ENCODE assay signal across 9 cellular contexts in genomic region chr19:14530505-14530904, GRCh38. TPM values are rescaled to one million over a fixed set of nuclear protein-coding genes. Genes with fewer than 3 reads are reported as not detected.
DNase-seq lines count a peak whose midpoint lies in the region; ATAC-seq and TF ChIP-seq lines count a peak whose summit lies in the region.
"Had no signal": no experiment of that assay in that cellular context is flagged by ENCODE, and none has a peak within 500 bp of the region (broad histone marks: within the 10 kb centered on the region; RNA-seq: fewer than 3 reads in every experiment).

No MANE protein-coding gene starts in this region.

- CTCF ChIA-PET in mammary epithelial cell (lab: Charles Lee; ENCODE audit: low non-redundant PET): interaction anchor here (0.6 kb wide), 1 partner anchor 1472 kb away, joined by 6 read pairs; no protein-coding TSS in a partner anchor

- H3K36me3 Mint-ChIP-seq in natural killer cell treated with Interleukin-12 subunit alpha and Interleukin-12 subunit beta and Interleukin-15 and Interleukin-18, amount 100 ng/mL, for 72 hours: no peaks in the 10 kb centered on the region

- 41% methylated on average over 3 of the region's 3 CpGs for WGBS in mammary epithelial cell (ENCODE audit: low coverage, missing lambda C conversion rate)

- H3K4me3 Mint-ChIP-seq in natural killer cell treated with Interleukin-12 subunit alpha and Interleukin-12 subunit beta and Interleukin-15 and Interleukin-18, amount 100 ng/mL, for 72 hours: peak overlapping the region; percentile 96

- H3K4me1 ChIP-seq in BLaER1 (peaks cover 50% of the 10 kb centered on the region), Loucy (ENCODE audit: insufficient read depth, low read length, poor library complexity, severe bottlenecking) (peaks cover 9% of the 10 kb centered on the region), mammary epithelial cell (ENCODE audit: insufficient read depth, low read length) (peaks cover 39% of the 10 kb centered on the region)

- TF ChIP-seq CTCF in Loucy (conservative IDR thresholded peaks at IDR 0.05; ENCODE audit: low read length) (no peak), mammary epithelial cell (conservative IDR thresholded peaks at IDR 0.05 in 1 of 2, IDR thresholded peaks at IDR 0.05 in 1 of 2; ENCODE audit: extremely low read depth in 1 of 2, insufficient read depth in 1 of 2, low read depth in 1 of 2, low read length in 2 of 2) (no peak)

- intact Hi-C loops in mammary epithelial cell (cut with micrococcal nuclease) (no loop called here), posterior cingulate gyrus (cut with DNase I) (no loop called here)

- dilution Hi-C loops in mammary epithelial cell (cut with HindIII; ENCODE audit: low sequenced_read_pairs): no loop called here

- no peaks in the 10 kb centered on the region for H3K9me3 Mint-ChIP-seq in natural killer cell treated with Interleukin-12 subunit alpha and Interleukin-12 subunit beta and Interleukin-15 and Interleukin-18, amount 100 ng/mL, for 72 hours

- H3K79me2 ChIP-seq in Loucy (ENCODE audit: insufficient read depth, low read length): peaks cover 48% of the 10 kb centered on the region
- H3K79me2 ChIP-seq in mammary epithelial cell (ENCODE audit: insufficient read depth, low read length): peaks cover 58% of the 10 kb centered on the region

- H3K9ac ChIP-seq in BLaER1: peak overlapping the region; percentile 86
- peak overlapping the region; percentile 73 for H3K9ac ChIP-seq in Loucy (ENCODE audit: low read depth, low read length, poor library complexity, severe bottlenecking)
- H3K9ac ChIP-seq in mammary epithelial cell (ENCODE audit: insufficient read depth, low read length): peak overlapping the region; percentile 27

- H4K20me1 ChIP-seq in BLaER1 (peaks cover 51% of the 10 kb centered on the region), Loucy (ENCODE audit: insufficient read depth, low read length, poor library complexity, severe bottlenecking) (peaks cover 16% of the 10 kb centered on the region), mammary epithelial cell (ENCODE audit: insufficient read depth, low read length) (no peaks in the 10 kb centered on the region)

- H3K36me3 ChIP-seq in BLaER1: peaks cover 32% of the 10 kb centered on the region
- H3K36me3 ChIP-seq in Loucy (ENCODE audit: insufficient read depth, low read length): no peaks in the 10 kb centered on the region
- no peaks in the 10 kb centered on the region for H3K36me3 ChIP-seq in mammary epithelial cell (ENCODE audit: insufficient read depth, low read length)

- peak overlapping the region; percentile 86 for H3K27ac Mint-ChIP-seq in natural killer cell treated with Interleukin-12 subunit alpha and Interleukin-12 subunit beta and Interleukin-15 and Interleukin-18, amount 100 ng/mL, for 72 hours

- no peaks in the 10 kb centered on the region for H3K27me3 Mint-ChIP-seq in natural killer cell treated with Interleukin-12 subunit alpha and Interleukin-12 subunit beta and Interleukin-15 and Interleukin-18, amount 100 ng/mL, for 72 hours

- no peaks in the 10 kb centered on the region for H3F3A ChIP-seq in Loucy (ENCODE audit: low read depth)

- DNase-seq in mammary epithelial cell: no peak
- DNase-seq in natural killer cell treated with Interleukin-12 subunit alpha and Interleukin-12 subunit beta and Interleukin-15 and Interleukin-18, amount 100 ng/mL, for 72 hours (ENCODE audit: low spot score): no peak
- no peak for DNase-seq in NCI-H524 treated with DMSO at 0.1 percent for 48 hours (lab: John Stamatoyannopoulos, UW)
- no peak for DNase-seq in posterior cingulate gyrus
- DNase-seq in anterior cingulate cortex (lab: John Stamatoyannopoulos, UW): no peak

- no peaks in the 10 kb centered on the region for H3K9me2 ChIP-seq in Loucy (replicated peaks; ENCODE audit: low read depth, low read length)

- H2AFZ ChIP-seq in Loucy (ENCODE audit: low read length) (no peak overlapping the region), mammary epithelial cell (ENCODE audit: low read depth, low read length) (no peak overlapping the region)

- no peak overlapping the region for H3K27ac ChIP-seq in BLaER1
- H3K27ac ChIP-seq in mammary epithelial cell (ENCODE audit: insufficient read depth, low read depth, low read length): no peak overlapping the region

- H3K9me3 ChIP-seq in BLaER1 (no peaks in the 10 kb centered on the region), Loucy (ENCODE audit: insufficient read depth, low read depth, low read length) (no peaks in the 10 kb centered on the region), mammary epithelial cell (replicated peaks; ENCODE audit: insufficient read depth, low read length) (no peaks in the 10 kb centered on the region)

- H3K4me3 ChIP-seq in BLaER1 (peak overlapping the region; percentile 75), Loucy (ENCODE audit: low read length, poor library complexity, severe bottlenecking) (peak overlapping the region; percentile 89), mammary epithelial cell (replicated peaks in 1 of 3; ENCODE audit: insufficient read depth in 1 of 3, low read depth in 2 of 3, low read length in 3 of 3) (peak overlapping the region; percentile 13 to 94 (median 78))

- H3K4me2 ChIP-seq in BLaER1 (peak overlapping the region; percentile 95), Loucy (ENCODE audit: low read depth, low read length, poor library complexity, severe bottlenecking) (peak overlapping the region; percentile 75), mammary epithelial cell (ENCODE audit: insufficient read depth, low read depth, low read length) (peak overlapping the region; percentile 93)

- H3K4me1 Mint-ChIP-seq in natural killer cell treated with Interleukin-12 subunit alpha and Interleukin-12 subunit beta and Interleukin-15 and Interleukin-18, amount 100 ng/mL, for 72 hours (ENCODE audit: low read depth in 2 of 2): peaks cover 8 to 10% of the 10 kb centered on the region in 2 donors

- in situ Hi-C loops in mammary epithelial cell (cut with MboI; ENCODE audit: low sequenced_read_pairs in 2 of 2): no loop called here

- no peak for ATAC-seq in natural killer cell treated with Interleukin-12 subunit alpha and Interleukin-12 subunit beta and Interleukin-15 and Interleukin-18, amount 100 ng/mL, for 72 hours
- ATAC-seq in HG03342 (IDR thresholded peaks at IDR 0.05; ENCODE audit: unreplicated experiment): no peak

- H3K27me3 ChIP-seq in BLaER1 (no peaks in the 10 kb centered on the region), Loucy (ENCODE audit: insufficient read depth, low read length, poor library complexity, severe bottlenecking) (no peaks in the 10 kb centered on the region), mammary epithelial cell (ENCODE audit: insufficient read depth, low read length) (no peaks in the 10 kb centered on the region)

- BruUV-seq in mammary epithelial cell (replicated peaks; lab: Mats Ljungman, UMichigan): no TSS peak

RNA-seq across cellular contexts. Expression of gene TECR, which starts 1.1 kb away (rescaled TPM):
- 100 to 1,000 TPM in 1 of 2 donors, 10 to 100 TPM in 1; 68.0 to 168 TPM for total RNA-seq in mammary epithelial cell
- polyA plus RNA-seq in mammary epithelial cell: 245 TPM
- 522 TPM for polyA minus RNA-seq in mammary epithelial cell
- 100 to 1,000 TPM in 1 of 2 donors, 10 to 100 TPM in 1; 74.0 to 110 TPM for total RNA-seq in natural killer cell treated with Interleukin-12 subunit alpha and Interleukin-12 subunit beta and Interleukin-15 and Interleukin-18, amount 100 ng/mL, for 72 hours

RNA-seq across cellular contexts. Expression of gene DNAJB1, which starts 12.3 kb away (rescaled TPM):
- 100 to 1,000 TPM; 133 to 182 TPM for total RNA-seq in mammary epithelial cell
- polyA plus RNA-seq in mammary epithelial cell: 176 TPM
- polyA minus RNA-seq in mammary epithelial cell: 261 TPM
- 10 to 100 TPM; 65.3 to 68.8 TPM for total RNA-seq in natural killer cell treated with Interleukin-12 subunit alpha and Interleukin-12 subunit beta and Interleukin-15 and Interleukin-18, amount 100 ng/mL, for 72 hours

RNA-seq across cellular contexts. Expression of gene GIPC1, which starts 34.6 kb away (rescaled TPM):
- 100 to 1,000 TPM; 186 to 190 TPM for total RNA-seq in mammary epithelial cell
- 157 TPM for polyA plus RNA-seq in mammary epithelial cell
- 60.3 TPM for polyA minus RNA-seq in mammary epithelial cell
- 10 to 100 TPM; 29.9 to 31.7 TPM for total RNA-seq in natural killer cell treated with Interleukin-12 subunit alpha and Interleukin-12 subunit beta and Interleukin-15 and Interleukin-18, amount 100 ng/mL, for 72 hours

RNA-seq across cellular contexts. Expression of gene NDUFB7, which starts 41.4 kb away (rescaled TPM):
- 100 to 1,000 TPM; 142 to 177 TPM for total RNA-seq in mammary epithelial cell
- polyA plus RNA-seq in mammary epithelial cell: 246 TPM
- polyA minus RNA-seq in mammary epithelial cell: 15.7 TPM
- 100 to 1,000 TPM; 109 to 167 TPM for total RNA-seq in natural killer cell treated with Interleukin-12 subunit alpha and Interleukin-12 subunit beta and Interleukin-15 and Interleukin-18, amount 100 ng/mL, for 72 hours

RNA-seq across cellular contexts. Expression of gene CLEC17A, which starts 52.4 kb away (rescaled TPM):
- not detected for total RNA-seq in mammary epithelial cell
- 0.08 TPM for polyA plus RNA-seq in mammary epithelial cell
- not detected for polyA minus RNA-seq in mammary epithelial cell
- under 1 TPM in 1 of 2 donors, not detected in 1; 0.28 TPM for total RNA-seq in natural killer cell treated with Interleukin-12 subunit alpha and Interleukin-12 subunit beta and Interleukin-15 and Interleukin-18, amount 100 ng/mL, for 72 hours
- total RNA-seq: lung microvascular endothelial cell had no signal

Comparison
In these comparisons a context has a peak if more than half of its experiments do, and no peak if none do; other contexts are left out.
1. H3K9ac ChIP-seq: peak in every context shown above with its lines; median percentile 86 in BLaER1; 73 in Loucy; 27 in mammary epithelial cell.
2. RNA of gene GIPC1, which starts 34.6 kb away (total RNA-seq): 186 to 190 TPM in mammary epithelial cell; 29.9 to 31.7 TPM in natural killer cell treated with Interleukin-12 subunit alpha and Interleukin-12 subunit beta and Interleukin-15 and Interleukin-18, amount 100 ng/mL, for 72 hours; every median in the first group is over 4 times any median in the second.
3. Peak in every context shown above with its lines, with median percentiles within 50 percentile points of each other: H3K4me2 ChIP-seq and H3K4me3 ChIP-seq.